22 cellular contexts compared by ENCODE assay signal in the genomic region with DNA sequence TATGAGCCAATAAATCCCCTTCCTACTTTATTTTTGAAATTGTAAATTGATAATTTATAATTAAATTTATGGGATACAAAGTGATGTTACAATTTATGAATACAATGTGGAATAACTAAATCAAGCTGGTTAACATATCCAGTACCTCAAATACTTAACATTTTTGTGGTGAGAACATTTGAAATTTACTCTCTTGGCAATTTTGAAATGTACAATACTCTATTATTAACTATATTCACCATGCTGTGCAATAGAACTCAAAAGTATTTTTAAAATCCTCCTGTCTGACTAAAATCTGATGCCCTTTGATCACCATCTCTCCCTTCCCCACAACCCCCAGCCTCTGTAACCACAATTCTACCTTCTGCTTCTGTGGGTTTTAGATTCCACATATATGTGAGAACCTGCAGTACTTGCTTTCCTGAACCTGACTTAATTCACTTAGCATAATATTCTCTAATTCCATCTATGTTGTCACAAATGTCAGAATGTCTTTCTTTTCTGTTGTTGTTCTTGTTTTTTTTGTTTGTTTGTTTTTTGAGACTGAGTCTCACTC.
A peak's percentile ranks its signal among the peaks of the same experiment; 100 is the strongest.
DNase-seq lines count a peak whose midpoint lies in the region; ATAC-seq, FAIRE-seq and TF ChIP-seq lines count a peak whose summit lies in the region.
"Had no signal": no experiment of that assay in that cellular context is flagged by ENCODE, and none has a peak within 500 bp of the region (broad histone marks: within the 10 kb centered on the region; RNA-seq: fewer than 3 reads in every experiment).

No MANE protein-coding gene starts in this region.

- H3K9ac ChIP-seq in SK-N-SH (no peak overlapping the region), astrocyte (ENCODE audit: low read length) (no peak overlapping the region)

- peak; percentile 5 for FAIRE-seq in astrocyte (lab: Jason Lieb, UNC)
- FAIRE-seq: A204.1, frontal cortex, HepG2 had no signal

- POLR2A ChIA-PET in SK-N-SH (lab: Yijun Ruan, JAX) = no interaction called here

- H3K9me3 Mint-ChIP-seq in astrocyte (ENCODE audit: unreplicated experiment) (peaks cover 16% of the 10 kb centered on the region), neural crest cell (peaks cover 3% of the 10 kb centered on the region), immature natural killer cell (peaks cover 0 to 2% (median 0%) of the 10 kb centered on the region in 6 donors)
- H3K9me3 Mint-ChIP-seq: T-helper 1 cell treated with Interleukin-12 subunit alpha and Interleukin-12 subunit beta and Interleukin-4 antibody, amounts not matched to agents 30 μg/mL and 1 μg/mL, for 36 hours had no signal

- CTCF ChIA-PET in SK-N-SH (lab: Yijun Ruan, JAX) = interaction anchor here (1.2 to 3.2 kb wide), 2 partner anchors 10 to 13 kb away, joined by 6 to 13 read pairs; no protein-coding TSS in a partner anchor

- H4K20me1 ChIP-seq in SK-N-SH (ENCODE audit: insufficient read depth) (no peaks in the 10 kb centered on the region), astrocyte (ENCODE audit: insufficient read depth, low read length) (no peaks in the 10 kb centered on the region)

- H3F3A ChIP-seq in SK-N-SH (replicated peaks; ENCODE audit: insufficient read depth) = peaks cover 10% of the 10 kb centered on the region

- H3K4me3 ChIP-seq in SK-N-SH (ENCODE audit: low read depth in 2 of 2, low read length in 1 of 2) (no peak overlapping the region), astrocyte (ENCODE audit: insufficient read depth, low read depth, low read length) (no peak overlapping the region)
- H3K4me3 ChIP-seq: suprapubic skin had no signal

- no peaks in the 10 kb centered on the region for H3K9me3 ChIP-seq in SK-N-SH
- no peaks in the 10 kb centered on the region for H3K9me3 ChIP-seq in astrocyte (ENCODE audit: insufficient read depth, low read depth, low read length)
- H3K9me3 ChIP-seq: suprapubic skin had no signal

- peaks cover 0 to 16% of the 10 kb centered on the region in 2 experiments; a peak in 1 of 4 replicates for H3K4me1 ChIP-seq in SK-N-SH (ENCODE audit: control insufficient read depth in 1 of 2, insufficient read depth in 2 of 2, low read depth in 1 of 2, low read length in 1 of 2)
- H3K4me1 ChIP-seq in astrocyte (ENCODE audit: insufficient read depth, low read length) = no peaks in the 10 kb centered on the region

- no peak for ATAC-seq in HG03457 (IDR thresholded peaks at IDR 0.05; ENCODE audit: unreplicated experiment)
- ATAC-seq: HepG2, right cardiac atrium had no signal

- H3K27me3 ChIP-seq in SK-N-SH (ENCODE audit: insufficient read depth) (no peaks in the 10 kb centered on the region), astrocyte (ENCODE audit: insufficient read depth, low read length) (peaks cover 7% of the 10 kb centered on the region)
- H3K27me3 ChIP-seq: suprapubic skin had no signal

- TF ChIP-seq EP300 in SK-N-SH (IDR thresholded peaks at IDR 0.05; ENCODE audit: borderline replicate concordance in 1 of 2, low read depth in 1 of 2, low read length in 1 of 2) = no peak

- no peaks in the 10 kb centered on the region for H3K9me2 ChIP-seq in SK-N-SH

- H2AFZ ChIP-seq in SK-N-SH (ENCODE audit: low read depth) (no peak overlapping the region), astrocyte (ENCODE audit: low read depth, low read length) (no peak overlapping the region)

- H3K27ac ChIP-seq in SK-N-SH (ENCODE audit: low read depth in 2 of 2, low read length in 1 of 2) = no peak overlapping the region
- H3K27ac ChIP-seq in astrocyte (ENCODE audit: low read depth, low read length) = no peak overlapping the region
- H3K27ac ChIP-seq: suprapubic skin, VCaP had no signal

- H3K79me2 ChIP-seq in SK-N-SH (ENCODE audit: insufficient read depth) = peaks cover 33% of the 10 kb centered on the region; the same call in 1 of the 2 replicates
- no peaks in the 10 kb centered on the region for H3K79me2 ChIP-seq in astrocyte (ENCODE audit: insufficient read depth, low read length)

- H3K4me3 Mint-ChIP-seq in astrocyte (ENCODE audit: unreplicated experiment) (no peak overlapping the region), neural crest cell (no peak overlapping the region), immature natural killer cell (no peak overlapping the region)
- H3K4me3 Mint-ChIP-seq: HFFc6; T-helper 1 cell treated with Interleukin-12 subunit alpha and Interleukin-12 subunit beta and Interleukin-4 antibody, amounts not matched to agents 30 μg/mL and 1 μg/mL, for 36 hours had no signal

- H3K36me3 ChIP-seq in SK-N-SH (replicated peaks in 1 of 2; ENCODE audit: control insufficient read depth in 1 of 2, insufficient read depth in 2 of 2, low read length in 1 of 2) (peaks cover 0 to 13% of the 10 kb centered on the region in 2 experiments), astrocyte (ENCODE audit: insufficient read depth, low read length) (no peaks in the 10 kb centered on the region)
- H3K36me3 ChIP-seq: suprapubic skin had no signal

- no peak for TF ChIP-seq CTCF in SK-N-SH (IDR thresholded peaks at IDR 0.05)
- TF ChIP-seq CTCF in astrocyte (IDR thresholded peaks at IDR 0.05; ENCODE audit: insufficient read depth, low read depth, low read length) = no peak
- TF ChIP-seq CTCF in neural crest cell (conservative IDR thresholded peaks at IDR 0.05) = no peak

- peak; percentile 21 for DNase-seq in activated CD4-positive, alpha-beta T cell treated with anti-CD3 and anti-CD28 coated beads for 48 hours
- DNase-seq in activated CD4-positive, alpha-beta T cell treated with anti-CD3 and anti-CD28 coated beads, Interleukin-2, amount 50 U/mL, for 1 hour = no peak
- DNase-seq in SK-N-SH = no peak
- peak; percentile 14 for DNase-seq in astrocyte (ENCODE audit: low read depth)
- no peak for DNase-seq in neural crest cell (ENCODE audit: low read depth, low spot score)
- DNase-seq in immature natural killer cell = no peak
- no peak for DNase-seq in nucleus accumbens (lab: John Stamatoyannopoulos, UW)
- DNase-seq: activated CD8-positive, alpha-beta memory T cell treated with anti-CD3 and anti-CD28 coated beads for 24 hours; C1 segment of cervical spinal cord; caudate nucleus; HFFc6; NCI-H187; NCI-H774; right cardiac atrium; SHP77 had no signal

- H3K27ac Mint-ChIP-seq in astrocyte (ENCODE audit: unreplicated experiment) (no peak overlapping the region), neural crest cell (ENCODE audit: unreplicated experiment) (peak overlapping the region; percentile 21), immature natural killer cell (no peak overlapping the region)
- H3K27ac Mint-ChIP-seq: HFFc6; T-helper 1 cell treated with Interleukin-12 subunit alpha and Interleukin-12 subunit beta and Interleukin-4 antibody, amounts not matched to agents 30 μg/mL and 1 μg/mL, for 36 hours had no signal

- peaks cover 2% of the 10 kb centered on the region for H3K36me3 Mint-ChIP-seq in astrocyte (ENCODE audit: low read depth, unreplicated experiment)
- no peaks in the 10 kb centered on the region for H3K36me3 Mint-ChIP-seq in neural crest cell (ENCODE audit: low read depth)
- peaks cover 13 to 19% (median 15%) of the 10 kb centered on the region in 3 donors for H3K36me3 Mint-ChIP-seq in immature natural killer cell

- H3K27me3 Mint-ChIP-seq in astrocyte (ENCODE audit: low read depth, unreplicated experiment) (peaks cover 15% of the 10 kb centered on the region), neural crest cell (ENCODE audit: low read depth) (peaks cover 54% of the 10 kb centered on the region), immature natural killer cell (ENCODE audit: low read depth in 3 of 3) (peaks cover 2 to 6% (median 2%) of the 10 kb centered on the region in 3 donors)

- H3K4me1 Mint-ChIP-seq in astrocyte (ENCODE audit: low read depth, unreplicated experiment) (peaks cover 11% of the 10 kb centered on the region), neural crest cell (no peaks in the 10 kb centered on the region), immature natural killer cell (peaks cover 2 to 5% of the 10 kb centered on the region in 2 donors)

- no peak overlapping the region for H3K4me2 ChIP-seq in SK-N-SH
- no peak overlapping the region for H3K4me2 ChIP-seq in astrocyte (ENCODE audit: low read length)

- TF ChIP-seq RAD21 in SK-N-SH (IDR thresholded peaks at IDR 0.05; ENCODE audit: low read length) = no peak

TF ChIP-seq in SK-N-SH, 30 proteins besides CTCF, POLR2A, EP300 and RAD21:
- TF ChIP-seq FOXM1 (IDR thresholded peaks at IDR 0.05; ENCODE audit: low read depth) (no peak), GATA2 (CRISPR knock-in tag; IDR thresholded peaks at IDR 0.05) (no peak), RCOR1 (IDR thresholded peaks at IDR 0.05; ENCODE audit: low read length) (no peak)
- TF ChIP-seq, protein P1, sequence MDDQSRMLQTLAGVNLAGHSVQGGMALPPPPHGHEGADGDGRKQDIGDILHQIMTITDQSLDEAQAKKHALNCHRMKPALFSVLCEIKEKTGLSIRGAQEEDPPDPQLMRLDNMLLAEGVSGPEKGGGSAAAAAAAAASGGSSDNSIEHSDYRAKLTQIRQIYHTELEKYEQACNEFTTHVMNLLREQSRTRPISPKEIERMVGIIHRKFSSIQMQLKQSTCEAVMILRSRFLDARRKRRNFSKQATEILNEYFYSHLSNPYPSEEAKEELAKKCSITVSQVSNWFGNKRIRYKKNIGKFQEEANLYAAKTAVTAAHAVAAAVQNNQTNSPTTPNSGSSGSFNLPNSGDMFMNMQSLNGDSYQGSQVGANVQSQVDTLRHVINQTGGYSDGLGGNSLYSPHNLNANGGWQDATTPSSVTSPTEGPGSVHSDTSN (IDR thresholded peaks at IDR 0.05) = 0 out of 2 replicates have a peak, but pooled peaks have one; percentile 29

Comparison
In these comparisons a context has a peak if more than half of its experiments do, and no peak if none do; other contexts are left out.
1. DNase-seq: peak in activated CD4-positive, alpha-beta T cell treated with anti-CD3 and anti-CD28 coated beads for 48 hours (single experiment) and astrocyte (single experiment); none in activated CD4-positive, alpha-beta T cell treated with anti-CD3 and anti-CD28 coated beads, Interleukin-2, amount 50 U/mL, for 1 hour (single experiment), SK-N-SH (single experiment), neural crest cell (single experiment), immature natural killer cell (0 of 3) and nucleus accumbens (0 of 56).